In the genomic region with DNA sequence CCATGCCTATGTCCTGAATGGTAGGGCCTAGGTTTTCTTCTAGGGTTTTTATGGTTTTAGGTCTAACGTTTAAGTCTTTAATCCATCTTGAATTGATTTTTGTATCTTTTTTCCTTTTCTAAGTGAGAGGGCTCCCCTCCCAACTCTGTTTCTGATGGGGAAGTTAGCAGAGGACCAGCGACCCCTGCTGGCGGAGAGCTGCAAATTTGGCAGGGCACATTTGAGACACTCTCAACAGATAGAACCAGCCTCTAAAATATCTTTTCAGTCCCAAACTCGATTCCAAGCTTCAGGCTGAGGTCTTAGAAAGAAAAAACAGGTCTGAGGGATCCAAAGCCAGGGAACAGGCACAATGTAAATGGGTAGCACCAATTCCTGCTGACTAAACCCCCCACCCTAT, we compare ENCODE assay signal across 1 cellular context.
TF ChIP-seq lines count a peak whose summit lies in the region.

No MANE protein-coding gene starts in this region.

TF ChIP-seq in H1, 55 proteins besides CTCF, POLR2A, EP300 and RAD21 (continued from another document):
- TF ChIP-seq KDM4A (IDR thresholded peaks at IDR 0.05; ENCODE audit: low read depth, low read length, severe bottlenecking) = no peak
